10 cellular contexts compared by ENCODE assay signal in genomic region chr12:6273209-6273928, GRCh38. TPM values are rescaled to one million over a fixed set of nuclear protein-coding genes. Genes with fewer than 3 reads are reported as not detected.
DNase-seq lines count a peak whose midpoint lies in the region; ATAC-seq and TF ChIP-seq lines count a peak whose summit lies in the region.
"Had no signal": no experiment of that assay in that cellular context is flagged by ENCODE, and none has a peak within 500 bp of the region (broad histone marks: within the 10 kb centered on the region; RNA-seq: fewer than 3 reads in every experiment).

No MANE protein-coding gene starts in this region.

- H3K27me3 ChIP-seq in heart left ventricle (no peaks in the 10 kb centered on the region), upper lobe of right lung (no peaks in the 10 kb centered on the region)

- DNase-seq in heart left ventricle (peak in 1 of 5 donors; percentile 40), cardiac septum (ENCODE audit: low spot score) (no peak), dermis blood vessel endothelial cell (peak; percentile 42), upper lobe of right lung (no peak), inferior parietal cortex (ENCODE audit: extremely low spot score) (no peak), NCI-H1436 treated with DMSO at 0.1 percent for 48 hours (lab: John Stamatoyannopoulos, UW) (no peak)
- DNase-seq: activated T-cell treated with anti-CD3 and anti-CD28 coated beads, Interleukin-2, amount 50 U/mL, for 48 hours had no signal

- peak in 1 of 4 donors; percentile 34 for ATAC-seq in heart left ventricle
- no peak for ATAC-seq in upper lobe of right lung
- no peak for ATAC-seq in HG02981 (IDR thresholded peaks at IDR 0.05; ENCODE audit: unreplicated experiment)

- intact Hi-C loops in heart left ventricle (cut with DNase I) (loop anchor here in 2 of 10 donors (5.0 kb wide), 2 partner anchors 36 to 41 kb away; no protein-coding TSS in a partner anchor), cardiac septum (cut with DNase I) (no loop called here), upper lobe of right lung (cut with DNase I) (no loop called here)

- H3K9me3 ChIP-seq in heart left ventricle (no peaks in the 10 kb centered on the region), mesodermal cell (ENCODE audit: control insufficient read depth, low read length) (no peaks in the 10 kb centered on the region), upper lobe of right lung (no peaks in the 10 kb centered on the region)

- H3K4me3 ChIP-seq in heart left ventricle (no peak overlapping the region), mesodermal cell (ENCODE audit: extremely low read depth, insufficient read depth, low read length, poor library complexity, severe bottlenecking) (no peak overlapping the region), upper lobe of right lung (no peak overlapping the region)

- H3K27ac ChIP-seq in heart left ventricle (peak overlapping the region in 9 of 12 donors; percentile 5 to 83 (median 56)), mesodermal cell (ENCODE audit: low read depth, low read length, severe bottlenecking) (peak overlapping the region; percentile 92), upper lobe of right lung (peak overlapping the region; percentile 55)

- H3K36me3 ChIP-seq in heart left ventricle = no peaks in the 10 kb centered on the region
- H3K36me3 ChIP-seq in mesodermal cell (ENCODE audit: control insufficient read depth, insufficient read depth, low read length) = no peaks in the 10 kb centered on the region
- H3K36me3 ChIP-seq in upper lobe of right lung = no peaks in the 10 kb centered on the region

- no peak for TF ChIP-seq POLR2A in heart left ventricle (IDR thresholded peaks at IDR 0.05)

- WGBS in heart left ventricle, 4 donors = 79 to 85% (median 82%) methylated on average over 9 to 11 of the region's 11 CpGs
- WGBS in mesodermal cell (ENCODE audit: insufficient coverage in 2 of 2), 2 experiments = 83 to 84% methylated on average over 3 to 8 of the region's 11 CpGs

- H3K4me1 ChIP-seq in heart left ventricle = peaks cover 0 to 36% (median 19%) of the 10 kb centered on the region in 12 donors
- peaks cover 14% of the 10 kb centered on the region for H3K4me1 ChIP-seq in mesodermal cell (ENCODE audit: control insufficient read depth, insufficient read depth, low read length, poor library complexity, severe bottlenecking)
- H3K4me1 ChIP-seq in upper lobe of right lung = peaks cover 29% of the 10 kb centered on the region

- TF ChIP-seq CTCF in heart left ventricle (IDR thresholded peaks at IDR 0.05) = peak in 2 of 12 donors; percentile 9 to 11
- TF ChIP-seq CTCF in upper lobe of right lung (IDR thresholded peaks at IDR 0.05) = no peak

RNA-seq across cellular contexts. Expression of gene PLEKHG6, which starts 37.1 kb away (rescaled TPM):
- 1 to 10 TPM in 1 of 9 donors, under 1 TPM in 2, not detected in 6; 0.16 to 2.8 (median 0.43) TPM for total RNA-seq in heart left ventricle
- polyA plus RNA-seq in heart left ventricle = under 1 TPM; 0.11 to 0.33 TPM
- total RNA-seq in cardiac septum = 0.30 TPM
- 0.09 TPM in 1 of 2 replicates, not detected in the other for total RNA-seq in dermis blood vessel endothelial cell
- 2.1 TPM for polyA plus RNA-seq in mesodermal cell (2013, experiment 1 of 2)
- 0.71 TPM for polyA plus RNA-seq in mesodermal cell (2013, experiment 2 of 2)
- total RNA-seq in upper lobe of right lung = 5.1 TPM
- total RNA-seq: mononuclear cell had no signal
